22 cellular contexts compared by ENCODE assay signal in the genomic region with DNA sequence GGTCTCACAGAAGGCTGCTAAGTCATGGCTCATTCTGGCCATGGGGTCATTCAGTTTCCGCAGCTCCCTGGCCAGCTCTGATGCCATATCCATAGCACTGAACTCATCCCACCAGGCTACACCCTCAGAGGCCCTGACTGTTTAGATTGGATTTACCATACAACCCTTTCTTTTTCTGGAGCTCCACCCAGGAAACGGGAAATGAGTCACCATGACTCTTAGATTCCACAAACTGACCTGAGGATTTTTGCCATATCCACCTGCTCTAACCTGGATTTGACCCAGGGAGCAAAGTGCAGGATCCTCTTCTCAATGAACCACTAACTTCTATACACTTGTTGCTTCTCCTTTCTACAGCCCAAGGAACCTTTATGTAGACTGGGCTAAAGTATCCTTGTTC. TPM values are rescaled to one million over a fixed set of nuclear protein-coding genes. Genes with fewer than 3 reads are reported as not detected.
DNase-seq lines count a peak whose midpoint lies in the region; ATAC-seq lines count a peak whose summit lies in the region.
"Had no signal": no experiment of that assay in that cellular context is flagged by ENCODE, and none has a peak within 500 bp of the region (broad histone marks: within the 10 kb centered on the region; RNA-seq: fewer than 3 reads in every experiment).

No MANE protein-coding gene starts in this region.

- no peak overlapping the region for H3K4me3 ChIP-seq in aorta (ENCODE audit: low read length in 2 of 2)
- H3K4me3 ChIP-seq: body of pancreas, hepatocyte, ovary, right lobe of liver, SK-N-MC had no signal

- no peaks in the 10 kb centered on the region for H3K36me3 Mint-ChIP-seq in activated CD4-positive, alpha-beta memory T cell treated with anti-CD3 and anti-CD28 coated beads, Interleukin-2, amount 10 ng/mL, durations not matched to agents 7 days and 5 days (ENCODE audit: low read depth)
- H3K36me3 Mint-ChIP-seq: activated naive CD8-positive, alpha-beta T cell; CD4-positive, alpha-beta memory T cell had no signal

- H3K27ac Mint-ChIP-seq in activated CD4-positive, alpha-beta memory T cell treated with anti-CD3 and anti-CD28 coated beads, Interleukin-2, amount 10 ng/mL, durations not matched to agents 7 days and 5 days, result no peak overlapping the region
- H3K27ac Mint-ChIP-seq: activated naive CD8-positive, alpha-beta T cell; activated T-helper 1 cell treated with anti-CD3 and anti-CD28 coated beads, Interleukin-12 subunit alpha, Interleukin-12 subunit beta, Interleukin-2, Interleukin-4 antibody, amounts not matched to agents 30 ng/mL and 10 ng/mL and 1 ng/mL, durations not matched to agents 14 hours and 24 hours and 36 hours; CD4-positive, alpha-beta memory T cell had no signal

- H3K9me3 Mint-ChIP-seq in activated CD4-positive, alpha-beta memory T cell treated with anti-CD3 and anti-CD28 coated beads, Interleukin-2, amount 10 ng/mL, durations not matched to agents 7 days and 5 days, result no peaks in the 10 kb centered on the region
- H3K9me3 Mint-ChIP-seq: activated T-helper 1 cell treated with anti-CD3 and anti-CD28 coated beads, Interleukin-12 subunit alpha, Interleukin-12 subunit beta, Interleukin-2, Interleukin-4 antibody, amounts not matched to agents 30 ng/mL and 10 ng/mL and 1 ng/mL, durations not matched to agents 14 hours and 24 hours and 36 hours had no signal

- ATAC-seq in GM19467 (IDR thresholded peaks at IDR 0.05; ENCODE audit: unreplicated experiment), result no peak
- ATAC-seq in aorta (ENCODE audit: low FRiP score), result no peak
- no peak for ATAC-seq in GM21526 (IDR thresholded peaks at IDR 0.05; ENCODE audit: low FRiP score, unreplicated experiment)
- ATAC-seq: body of pancreas had no signal

- intact Hi-C loops in aorta (cut with DNase I), result no loop called here

- H3K4me1 ChIP-seq in aorta (ENCODE audit: control insufficient read depth in 1 of 2, insufficient read depth in 2 of 2, low read length in 2 of 2), result no peaks in the 10 kb centered on the region
- H3K4me1 ChIP-seq: body of pancreas, right lobe of liver had no signal

- CTCF ChIA-PET in activated CD4-positive, alpha-beta memory T cell treated with anti-CD3 and anti-CD28 coated beads, Interleukin-2, amount 10 ng/mL, durations not matched to agents 7 days and 5 days (lab: Charles Lee), result no interaction called here

- no peak overlapping the region for H3K27ac ChIP-seq in aorta (ENCODE audit: low read depth in 1 of 2, low read length in 2 of 2)
- H3K27ac ChIP-seq: body of pancreas, hepatocyte, ovary, right lobe of liver, SK-N-MC had no signal

- POLR2A ChIA-PET in activated CD4-positive, alpha-beta memory T cell treated with anti-CD3 and anti-CD28 coated beads, Interleukin-2, amount 10 ng/mL, durations not matched to agents 7 days and 5 days (lab: Charles Lee), result no interaction called here

- no peaks in the 10 kb centered on the region for H3K27me3 ChIP-seq in aorta (ENCODE audit: control insufficient read depth in 1 of 2, insufficient read depth in 2 of 2, low read length in 1 of 2)
- H3K27me3 ChIP-seq: body of pancreas, hepatocyte, ovary, right lobe of liver had no signal

- peaks cover 3% of the 10 kb centered on the region for H3K4me1 Mint-ChIP-seq in activated CD4-positive, alpha-beta memory T cell treated with anti-CD3 and anti-CD28 coated beads, Interleukin-2, amount 10 ng/mL, durations not matched to agents 7 days and 5 days
- H3K4me1 Mint-ChIP-seq: CD4-positive, alpha-beta memory T cell had no signal

- WGBS in aorta, 2 donors, result 67 to 73% methylated on average over 2 of the region's 2 CpGs

- in situ Hi-C loops in Caki2 (cut with HindIII; ENCODE audit: low pct_unique_long_range_greater_than_20kb, low sequenced_read_pairs), result no loop called here

- H3K27me3 Mint-ChIP-seq in activated CD4-positive, alpha-beta memory T cell treated with anti-CD3 and anti-CD28 coated beads, Interleukin-2, amount 10 ng/mL, durations not matched to agents 7 days and 5 days, result peaks cover 9% of the 10 kb centered on the region

- no peaks in the 10 kb centered on the region for H3K9me3 ChIP-seq in aorta (ENCODE audit: control insufficient read depth, low read length)
- H3K9me3 ChIP-seq: body of pancreas, ovary, right lobe of liver had no signal

- peak; percentile 59 for DNase-seq in Caki2 (ENCODE audit: low read depth)
- DNase-seq in HS-5 (ENCODE audit: low read depth), result peak; percentile 24
- peak; percentile 56 for DNase-seq in RPMI7951 (ENCODE audit: low read depth)
- peak; percentile 24 for DNase-seq in iris pigment epithelial cell (ENCODE audit: low read depth)
- DNase-seq in aorta, result no peak
- no peak for DNase-seq in activated CD4-positive, alpha-beta memory T cell treated with anti-CD3 and anti-CD28 coated beads, Interleukin-2, amount 10 ng/mL, durations not matched to agents 7 days and 5 days
- DNase-seq: body of pancreas; CD4-positive, alpha-beta memory T cell; Kasumi-1; kidney; NCI-H1417 treated with DMSO at 0.1 percent for 48 hours; NCI-H748 treated with DMSO at 0.1 percent for 48 hours; OCI-M1; ovary; right lobe of liver had no signal

- no peaks in the 10 kb centered on the region for H3K36me3 ChIP-seq in aorta (ENCODE audit: control insufficient read depth in 1 of 2, insufficient read depth in 2 of 2, low read length in 1 of 2)
- H3K36me3 ChIP-seq: ovary, right lobe of liver had no signal

- H3K4me3 Mint-ChIP-seq in activated CD4-positive, alpha-beta memory T cell treated with anti-CD3 and anti-CD28 coated beads, Interleukin-2, amount 10 ng/mL, durations not matched to agents 7 days and 5 days, result no peak overlapping the region
- H3K4me3 Mint-ChIP-seq: activated naive CD8-positive, alpha-beta T cell; activated T-helper 1 cell treated with anti-CD3 and anti-CD28 coated beads, Interleukin-12 subunit alpha, Interleukin-12 subunit beta, Interleukin-2, Interleukin-4 antibody, amounts not matched to agents 30 ng/mL and 10 ng/mL and 1 ng/mL, durations not matched to agents 14 hours and 24 hours and 36 hours; CD4-positive, alpha-beta memory T cell had no signal

RNA-seq across cellular contexts. Expression of gene CALB2, which starts 20.3 kb away (rescaled TPM):
- total RNA-seq in Caki2 (2014; rRNA removed; shearing (Covaris generic); ENCODE audit: low replicate concordance), result 8.0 and 10.9 TPM in 2 replicates
- total RNA-seq in RPMI7951 (2014; rRNA removed; shearing (Covaris generic)), result 1.2 and 3.2 TPM in 2 replicates
- 1 to 10 TPM in 1 of 2 donors, under 1 TPM in 1; 0.84 to 1.1 TPM for total RNA-seq in aorta
- polyA plus RNA-seq in aorta, result not detected
- not detected for total RNA-seq in activated CD4-positive, alpha-beta memory T cell treated with anti-CD3 and anti-CD28 coated beads, Interleukin-2, amount 10 ng/mL, durations not matched to agents 7 days and 5 days
- total RNA-seq: activated T-helper 1 cell treated with anti-CD3 and anti-CD28 coated beads, Interleukin-12 subunit alpha, Interleukin-12 subunit beta, Interleukin-2, Interleukin-4 antibody, amounts not matched to agents 30 ng/mL and 10 ng/mL and 1 ng/mL, durations not matched to agents 14 hours and 24 hours and 36 hours; CD4-positive, alpha-beta memory T cell; lung microvascular endothelial cell; right lobe of liver had no signal
- polyA plus RNA-seq: CD4-positive, alpha-beta memory T cell had no signal

RNA-seq across cellular contexts. Expression of gene CMTR2, which starts 49.0 kb away (rescaled TPM):
- 20.0 and 27.4 TPM in 2 replicates for total RNA-seq in Caki2 (2014; rRNA removed; shearing (Covaris generic); ENCODE audit: low replicate concordance)
- 26.5 and 28.8 TPM in 2 replicates for total RNA-seq in RPMI7951 (2014; rRNA removed; shearing (Covaris generic))
- total RNA-seq in aorta, result 10 to 100 TPM; 12.2 to 14.9 TPM
- 1 to 10 TPM; 6.8 to 9.7 TPM for polyA plus RNA-seq in aorta
- 10 to 100 TPM; 20.1 to 21.5 TPM for total RNA-seq in activated CD4-positive, alpha-beta memory T cell treated with anti-CD3 and anti-CD28 coated beads, Interleukin-2, amount 10 ng/mL, durations not matched to agents 7 days and 5 days

Comparison
In these comparisons a context has a peak if more than half of its experiments do, and no peak if none do; other contexts are left out.
1. DNase-seq: peak in Caki2 (single experiment), HS-5 (single experiment), RPMI7951 (single experiment) and iris pigment epithelial cell (single experiment); none in aorta (0 of 2) and activated CD4-positive, alpha-beta memory T cell treated with anti-CD3 and anti-CD28 coated beads, Interleukin-2, amount 10 ng/mL, durations not matched to agents 7 days and 5 days (single experiment).